Comparison of ENCODE assay signal across 1 cellular context in the genomic region with DNA sequence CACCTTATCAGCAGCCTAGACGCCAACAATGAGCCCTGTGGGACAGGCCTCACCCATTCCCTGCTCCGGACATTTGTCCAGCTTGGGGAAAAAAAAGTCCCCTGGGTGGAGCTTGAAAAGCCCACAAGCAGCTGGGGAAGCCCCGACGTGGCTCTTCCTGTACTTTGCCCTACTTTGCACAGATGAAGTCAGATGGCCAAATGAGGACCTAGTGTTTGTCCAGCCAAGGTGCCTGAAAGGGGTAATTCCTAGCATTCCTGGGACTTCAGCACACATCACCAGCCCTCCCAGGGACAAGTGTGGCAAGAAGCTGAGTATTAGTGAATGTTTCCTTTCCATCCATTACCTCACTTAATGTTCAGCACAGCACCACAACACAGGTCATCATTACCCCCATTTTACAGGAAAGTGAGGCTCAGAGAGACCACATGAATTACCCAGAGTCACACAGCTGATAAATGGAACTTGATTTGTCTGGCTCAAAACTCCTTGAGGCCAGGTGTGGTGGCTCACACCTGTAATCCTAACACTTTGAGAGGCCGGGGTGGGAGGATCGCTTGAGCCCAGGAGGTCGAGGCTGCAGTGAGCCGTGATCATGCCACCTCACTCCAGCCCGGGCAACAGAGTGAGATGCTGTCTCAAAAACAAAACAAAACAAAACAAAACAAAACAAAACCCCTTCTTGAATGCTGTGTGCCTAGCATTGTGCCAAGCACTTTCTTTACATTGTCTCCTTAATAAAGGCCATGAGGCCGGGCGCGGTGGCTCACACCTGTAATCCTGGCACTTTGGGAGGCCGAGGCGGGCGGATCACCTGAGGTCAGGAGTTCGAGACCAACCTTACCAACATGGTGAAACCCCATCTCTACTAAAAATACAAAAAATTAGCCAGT.
A peak's percentile ranks its signal among the peaks of the same experiment; 100 is the strongest.
TF ChIP-seq lines count a peak whose summit lies in the region.

No MANE protein-coding gene starts in this region.

TF ChIP-seq in HepG2, 621 proteins besides CTCF, POLR2A, EP300 and RAD21 (continued from another document and continues in another):
- no peak for TF ChIP-seq DDIT3 (CRISPR knock-in tag; IDR thresholded peaks at IDR 0.05)
- TF ChIP-seq ZNF292 (CRISPR knock-in tag; IDR thresholded peaks at IDR 0.05; ENCODE audit: borderline replicate concordance, low read depth) = peak; percentile 66; the same call in 1 of the 2 replicates
- peak; percentile 100 for TF ChIP-seq TEAD3 (CRISPR knock-in tag; optimal IDR thresholded peaks at IDR 0.05; ENCODE audit: borderline replicate concordance)
- TF ChIP-seq MEF2D (CRISPR knock-in tag; IDR thresholded peaks at IDR 0.05) = peak; percentile 48; the same call in 1 of the 2 replicates
- TF ChIP-seq ZNF574 (CRISPR knock-in tag; IDR thresholded peaks at IDR 0.05) = peak; percentile 62
- no peak for TF ChIP-seq ZNF382 (CRISPR knock-in tag; IDR thresholded peaks at IDR 0.05; ENCODE audit: borderline replicate concordance)
- TF ChIP-seq ZNF644 (CRISPR knock-in tag; IDR thresholded peaks at IDR 0.05; ENCODE audit: low read depth) = peak; percentile 69; the same call in 1 of the 2 replicates
- TF ChIP-seq HMG20A (CRISPR knock-in tag; IDR thresholded peaks at IDR 0.05; ENCODE audit: borderline replicate concordance) = peak; percentile 80
- peak; percentile 82 for TF ChIP-seq ZNF12 (CRISPR knock-in tag; IDR thresholded peaks at IDR 0.05)
- TF ChIP-seq REPIN1 (CRISPR knock-in tag; IDR thresholded peaks at IDR 0.05; ENCODE audit: borderline replicate concordance, low read depth) = peak; percentile 94
- TF ChIP-seq, protein P1, sequence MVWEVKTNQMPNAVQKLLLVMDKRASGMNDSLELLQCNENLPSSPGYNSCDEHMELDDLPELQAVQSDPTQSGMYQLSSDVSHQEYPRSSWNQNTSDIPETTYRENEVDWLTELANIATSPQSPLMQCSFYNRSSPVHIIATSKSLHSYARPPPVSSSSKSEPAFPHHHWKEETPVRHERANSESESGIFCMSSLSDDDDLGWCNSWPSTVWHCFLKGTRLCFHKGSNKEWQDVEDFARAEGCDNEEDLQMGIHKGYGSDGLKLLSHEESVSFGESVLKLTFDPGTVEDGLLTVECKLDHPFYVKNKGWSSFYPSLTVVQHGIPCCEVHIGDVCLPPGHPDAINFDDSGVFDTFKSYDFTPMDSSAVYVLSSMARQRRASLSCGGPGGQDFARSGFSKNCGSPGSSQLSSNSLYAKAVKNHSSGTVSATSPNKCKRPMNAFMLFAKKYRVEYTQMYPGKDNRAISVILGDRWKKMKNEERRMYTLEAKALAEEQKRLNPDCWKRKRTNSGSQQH (CRISPR knock-in tag; IDR thresholded peaks at IDR 0.05; ENCODE audit: low read depth) = 0 out of 2 replicates have a peak, but pooled peaks have one; percentile 72
- TF ChIP-seq, protein P2, sequence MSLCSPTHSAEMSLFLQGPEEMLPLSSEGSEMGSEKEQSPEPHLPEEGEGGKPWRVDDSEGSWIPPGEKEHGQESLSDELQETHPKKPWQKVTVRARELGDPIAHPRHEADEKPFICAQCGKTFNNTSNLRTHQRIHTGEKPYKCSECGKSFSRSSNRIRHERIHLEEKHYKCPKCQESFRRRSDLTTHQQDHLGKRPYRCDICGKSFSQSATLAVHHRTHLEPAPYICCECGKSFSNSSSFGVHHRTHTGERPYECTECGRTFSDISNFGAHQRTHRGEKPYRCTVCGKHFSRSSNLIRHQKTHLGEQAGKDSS (CRISPR knock-in tag; IDR thresholded peaks at IDR 0.05; ENCODE audit: borderline replicate concordance, low read depth) = peak; percentile 92
- TF ChIP-seq, protein P3, sequence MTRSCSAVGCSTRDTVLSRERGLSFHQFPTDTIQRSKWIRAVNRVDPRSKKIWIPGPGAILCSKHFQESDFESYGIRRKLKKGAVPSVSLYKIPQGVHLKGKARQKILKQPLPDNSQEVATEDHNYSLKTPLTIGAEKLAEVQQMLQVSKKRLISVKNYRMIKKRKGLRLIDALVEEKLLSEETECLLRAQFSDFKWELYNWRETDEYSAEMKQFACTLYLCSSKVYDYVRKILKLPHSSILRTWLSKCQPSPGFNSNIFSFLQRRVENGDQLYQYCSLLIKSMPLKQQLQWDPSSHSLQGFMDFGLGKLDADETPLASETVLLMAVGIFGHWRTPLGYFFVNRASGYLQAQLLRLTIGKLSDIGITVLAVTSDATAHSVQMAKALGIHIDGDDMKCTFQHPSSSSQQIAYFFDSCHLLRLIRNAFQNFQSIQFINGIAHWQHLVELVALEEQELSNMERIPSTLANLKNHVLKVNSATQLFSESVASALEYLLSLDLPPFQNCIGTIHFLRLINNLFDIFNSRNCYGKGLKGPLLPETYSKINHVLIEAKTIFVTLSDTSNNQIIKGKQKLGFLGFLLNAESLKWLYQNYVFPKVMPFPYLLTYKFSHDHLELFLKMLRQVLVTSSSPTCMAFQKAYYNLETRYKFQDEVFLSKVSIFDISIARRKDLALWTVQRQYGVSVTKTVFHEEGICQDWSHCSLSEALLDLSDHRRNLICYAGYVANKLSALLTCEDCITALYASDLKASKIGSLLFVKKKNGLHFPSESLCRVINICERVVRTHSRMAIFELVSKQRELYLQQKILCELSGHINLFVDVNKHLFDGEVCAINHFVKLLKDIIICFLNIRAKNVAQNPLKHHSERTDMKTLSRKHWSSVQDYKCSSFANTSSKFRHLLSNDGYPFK (CRISPR knock-in tag; IDR thresholded peaks at IDR 0.05; ENCODE audit: borderline replicate concordance) = no peak
- 0 out of 2 replicates have a peak, but pooled peaks have one; percentile 25 for TF ChIP-seq ZBTB1 (CRISPR knock-in tag; IDR thresholded peaks at IDR 0.05; ENCODE audit: borderline replicate concordance)
- peak; percentile 59; the same call in 1 of the 2 replicates for TF ChIP-seq ZNF24 (IDR thresholded peaks at IDR 0.05)
- peak; percentile 91 for TF ChIP-seq SALL1 (CRISPR knock-in tag; IDR thresholded peaks at IDR 0.05)
- 0 out of 2 replicates have a peak, but pooled peaks have one; percentile 61 for TF ChIP-seq ZFP1 (CRISPR knock-in tag; IDR thresholded peaks at IDR 0.05)
- TF ChIP-seq BCL3 (CRISPR knock-in tag; IDR thresholded peaks at IDR 0.05) = peak; percentile 96
- peak; percentile 84 for TF ChIP-seq ZNF605 (CRISPR knock-in tag; IDR thresholded peaks at IDR 0.05)
- TF ChIP-seq ZNF33A (CRISPR knock-in tag; IDR thresholded peaks at IDR 0.05; ENCODE audit: borderline replicate concordance) = 0 out of 2 replicates have a peak, but pooled peaks have one; percentile 37
- 0 out of 2 replicates have a peak, but pooled peaks have one; percentile 39 for TF ChIP-seq ARID2 (CRISPR knock-in tag; IDR thresholded peaks at IDR 0.05; ENCODE audit: borderline replicate concordance)
- no peak for TF ChIP-seq NFIB (CRISPR knock-in tag; IDR thresholded peaks at IDR 0.05; ENCODE audit: borderline replicate concordance)
- TF ChIP-seq ZC3H13 (CRISPR knock-in tag; IDR thresholded peaks at IDR 0.05) = no peak
- TF ChIP-seq MXI1 (IDR thresholded peaks at IDR 0.05; ENCODE audit: borderline replicate concordance, low read depth, low read length) = peak; percentile 18; the same call in 1 of the 3 replicates
- no peak for TF ChIP-seq ZNF256 (CRISPR knock-in tag; conservative IDR thresholded peaks at IDR 0.05)
- TF ChIP-seq, protein P4, sequence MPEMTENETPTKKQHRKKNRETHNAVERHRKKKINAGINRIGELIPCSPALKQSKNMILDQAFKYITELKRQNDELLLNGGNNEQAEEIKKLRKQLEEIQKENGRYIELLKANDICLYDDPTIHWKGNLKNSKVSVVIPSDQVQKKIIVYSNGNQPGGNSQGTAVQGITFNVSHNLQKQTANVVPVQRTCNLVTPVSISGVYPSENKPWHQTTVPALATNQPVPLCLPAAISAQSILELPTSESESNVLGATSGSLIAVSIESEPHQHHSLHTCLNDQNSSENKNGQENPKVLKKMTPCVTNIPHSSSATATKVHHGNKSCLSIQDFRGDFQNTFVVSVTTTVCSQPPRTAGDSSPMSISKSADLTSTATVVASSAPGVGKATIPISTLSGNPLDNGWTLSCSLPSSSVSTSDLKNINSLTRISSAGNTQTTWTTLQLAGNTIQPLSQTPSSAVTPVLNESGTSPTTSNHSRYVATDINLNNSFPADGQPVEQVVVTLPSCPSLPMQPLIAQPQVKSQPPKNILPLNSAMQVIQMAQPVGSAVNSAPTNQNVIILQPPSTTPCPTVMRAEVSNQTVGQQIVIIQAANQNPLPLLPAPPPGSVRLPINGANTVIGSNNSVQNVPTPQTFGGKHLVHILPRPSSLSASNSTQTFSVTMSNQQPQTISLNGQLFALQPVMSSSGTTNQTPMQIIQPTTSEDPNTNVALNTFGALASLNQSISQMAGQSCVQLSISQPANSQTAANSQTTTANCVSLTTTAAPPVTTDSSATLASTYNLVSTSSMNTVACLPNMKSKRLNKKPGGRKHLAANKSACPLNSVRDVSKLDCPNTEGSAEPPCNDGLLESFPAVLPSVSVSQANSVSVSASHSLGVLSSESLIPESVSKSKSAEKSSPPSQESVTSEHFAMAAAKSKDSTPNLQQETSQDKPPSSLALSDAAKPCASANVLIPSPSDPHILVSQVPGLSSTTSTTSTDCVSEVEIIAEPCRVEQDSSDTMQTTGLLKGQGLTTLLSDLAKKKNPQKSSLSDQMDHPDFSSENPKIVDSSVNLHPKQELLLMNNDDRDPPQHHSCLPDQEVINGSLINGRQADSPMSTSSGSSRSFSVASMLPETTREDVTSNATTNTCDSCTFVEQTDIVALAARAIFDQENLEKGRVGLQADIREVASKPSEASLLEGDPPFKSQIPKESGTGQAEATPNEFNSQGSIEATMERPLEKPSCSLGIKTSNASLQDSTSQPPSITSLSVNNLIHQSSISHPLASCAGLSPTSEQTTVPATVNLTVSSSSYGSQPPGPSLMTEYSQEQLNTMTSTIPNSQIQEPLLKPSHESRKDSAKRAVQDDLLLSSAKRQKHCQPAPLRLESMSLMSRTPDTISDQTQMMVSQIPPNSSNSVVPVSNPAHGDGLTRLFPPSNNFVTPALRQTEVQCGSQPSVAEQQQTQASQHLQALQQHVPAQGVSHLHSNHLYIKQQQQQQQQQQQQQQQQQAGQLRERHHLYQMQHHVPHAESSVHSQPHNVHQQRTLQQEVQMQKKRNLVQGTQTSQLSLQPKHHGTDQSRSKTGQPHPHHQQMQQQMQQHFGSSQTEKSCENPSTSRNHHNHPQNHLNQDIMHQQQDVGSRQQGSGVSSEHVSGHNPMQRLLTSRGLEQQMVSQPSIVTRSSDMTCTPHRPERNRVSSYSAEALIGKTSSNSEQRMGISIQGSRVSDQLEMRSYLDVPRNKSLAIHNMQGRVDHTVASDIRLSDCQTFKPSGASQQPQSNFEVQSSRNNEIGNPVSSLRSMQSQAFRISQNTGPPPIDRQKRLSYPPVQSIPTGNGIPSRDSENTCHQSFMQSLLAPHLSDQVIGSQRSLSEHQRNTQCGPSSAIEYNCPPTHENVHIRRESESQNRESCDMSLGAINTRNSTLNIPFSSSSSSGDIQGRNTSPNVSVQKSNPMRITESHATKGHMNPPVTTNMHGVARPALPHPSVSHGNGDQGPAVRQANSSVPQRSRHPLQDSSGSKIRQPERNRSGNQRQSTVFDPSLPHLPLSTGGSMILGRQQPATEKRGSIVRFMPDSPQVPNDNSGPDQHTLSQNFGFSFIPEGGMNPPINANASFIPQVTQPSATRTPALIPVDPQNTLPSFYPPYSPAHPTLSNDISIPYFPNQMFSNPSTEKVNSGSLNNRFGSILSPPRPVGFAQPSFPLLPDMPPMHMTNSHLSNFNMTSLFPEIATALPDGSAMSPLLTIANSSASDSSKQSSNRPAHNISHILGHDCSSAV (CRISPR knock-in tag; IDR thresholded peaks at IDR 0.05; ENCODE audit: borderline replicate concordance) = no peak
- no peak for TF ChIP-seq TRAFD1 (CRISPR knock-in tag; IDR thresholded peaks at IDR 0.05; ENCODE audit: borderline replicate concordance)
- TF ChIP-seq SKI (IDR thresholded peaks at IDR 0.05; ENCODE audit: partially characterized antibody) = peak; percentile 85
- no peak for TF ChIP-seq ZNF367 (CRISPR knock-in tag; IDR thresholded peaks at IDR 0.05; ENCODE audit: borderline replicate concordance)
- no peak for TF ChIP-seq ZNF260 (CRISPR knock-in tag; IDR thresholded peaks at IDR 0.05; ENCODE audit: borderline replicate concordance, low read depth)
- TF ChIP-seq PHB2 (IDR thresholded peaks at IDR 0.05; ENCODE audit: partially characterized antibody) = no peak
- TF ChIP-seq PPARG (CRISPR knock-in tag; conservative IDR thresholded peaks at IDR 0.05) = peak; percentile 99
- TF ChIP-seq SALL2 (CRISPR knock-in tag; IDR thresholded peaks at IDR 0.05) = no peak
- 0 out of 2 replicates have a peak, but pooled peaks have one; percentile 38 for TF ChIP-seq DNMT3B (CRISPR knock-in tag; conservative IDR thresholded peaks at IDR 0.05)
